In genomic region chr11:64400667-64401066, GRCh38 we compare ENCODE assay signal across 1 cellular context.
TF ChIP-seq lines count a peak whose summit lies in the region.

No MANE protein-coding gene starts in this region.

TF ChIP-seq in HepG2, 621 proteins besides CTCF, POLR2A, EP300 and RAD21 (continued from another document):
- no peak for TF ChIP-seq USF2 (IDR thresholded peaks at IDR 0.05; ENCODE audit: low read depth, low read length)
- TF ChIP-seq USF2 (CRISPR knock-in tag; IDR thresholded peaks at IDR 0.05; ENCODE audit: borderline replicate concordance) = no peak
- no peak for TF ChIP-seq ZNF547 (CRISPR knock-in tag; IDR thresholded peaks at IDR 0.05)
- no peak for TF ChIP-seq ZBTB20 (CRISPR knock-in tag; IDR thresholded peaks at IDR 0.05; ENCODE audit: borderline replicate concordance, low read depth)
- no peak for TF ChIP-seq SMAD9 (CRISPR knock-in tag; IDR thresholded peaks at IDR 0.05)
- no peak for TF ChIP-seq NFYC (CRISPR knock-in tag; IDR thresholded peaks at IDR 0.05)
